17 cellular contexts compared by ENCODE assay signal in the genomic region with DNA sequence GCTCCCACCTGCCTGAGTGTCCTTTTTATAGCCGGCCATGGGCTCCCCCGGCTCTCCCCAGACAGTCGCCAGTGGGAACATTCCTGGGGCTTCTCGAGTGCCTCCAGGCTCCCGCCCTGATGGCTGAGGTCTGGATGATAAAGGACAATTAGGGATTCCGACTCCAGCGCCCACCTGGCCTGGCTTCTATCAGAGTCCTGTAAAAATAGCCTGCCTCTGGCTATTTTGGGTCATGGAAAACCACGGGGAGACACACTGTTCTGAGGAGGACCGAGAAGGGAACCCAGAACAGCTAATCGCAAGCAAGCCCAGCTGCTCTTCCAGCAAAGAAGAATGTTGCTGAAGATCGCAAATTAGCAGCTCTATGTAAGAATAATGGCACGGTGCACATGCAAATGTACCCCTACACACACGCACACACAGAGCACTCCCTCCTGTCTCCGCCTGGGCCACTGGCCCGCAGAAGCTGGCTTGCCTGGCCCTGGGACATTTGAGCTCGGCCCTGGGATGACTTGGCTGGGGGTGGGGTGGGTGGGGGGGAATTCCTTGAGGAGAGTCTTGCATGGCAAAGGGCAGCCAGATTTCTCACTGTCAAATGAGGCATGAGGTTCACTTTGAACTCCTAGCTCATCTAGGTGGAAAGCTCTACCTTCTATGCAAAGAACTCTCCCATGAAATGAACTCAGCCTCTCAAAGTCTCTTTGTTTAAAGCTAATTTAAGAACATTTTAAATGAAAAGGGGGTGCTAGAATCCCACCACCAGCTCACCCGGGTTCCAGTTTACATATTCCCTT. TPM values are rescaled to one million over a fixed set of nuclear protein-coding genes. Genes with fewer than 3 reads are reported as not detected.
DNase-seq lines count a peak whose midpoint lies in the region; ATAC-seq, FAIRE-seq and TF ChIP-seq lines count a peak whose summit lies in the region.
"Had no signal": no experiment of that assay in that cellular context is flagged by ENCODE, and none has a peak within 500 bp of the region (broad histone marks: within the 10 kb centered on the region; RNA-seq: fewer than 3 reads in every experiment).

No MANE protein-coding gene starts in this region.

- no peak overlapping the region for H3K27ac Mint-ChIP-seq in activated T-cell treated with anti-CD3 and anti-CD28 coated beads, Interleukin-2, amount 50 U/mL, for 72 hours
- no peak overlapping the region for H3K27ac Mint-ChIP-seq in activated CD4-positive, alpha-beta T cell treated with anti-CD3 and anti-CD28 coated beads for 36 hours
- H3K27ac Mint-ChIP-seq: activated CD8-positive, alpha-beta T cell treated with anti-CD3 and anti-CD28 coated beads, Interleukin-2, amount 10 ng/mL, durations not matched to agents 7 days and 5 days had no signal

- no peak for TF ChIP-seq POLR2A in GM12891 (IDR thresholded peaks at IDR 0.05; ENCODE audit: low read depth, low read length)

- DNase-seq in GM12891 (ENCODE audit: insufficient read length, low spot score) (no peak), NCI-H146 treated with DMSO at 0.1 percent for 48 hours (lab: John Stamatoyannopoulos, UW; ENCODE audit: unreplicated experiment) (peak; percentile 32), cardiac septum (ENCODE audit: low spot score) (peak; percentile 27), posterior vena cava (ENCODE audit: low spot score) (peak; percentile 59), iPS-NIHi7 (ENCODE audit: extremely low spot score) (no peak), NCI-H446 treated with DMSO at 0.1 percent for 48 hours (lab: John Stamatoyannopoulos, UW) (no peak)
- no peak for DNase-seq in activated T-cell treated with anti-CD3 and anti-CD28 coated beads, Interleukin-2, amount 50 U/mL, for 72 hours
- DNase-seq in activated CD4-positive, alpha-beta T cell treated with anti-CD3 and anti-CD28 coated beads for 36 hours: no peak
- DNase-seq: activated CD8-positive, alpha-beta T cell treated with anti-CD3 and anti-CD28 coated beads, Interleukin-2, amount 10 ng/mL, durations not matched to agents 7 days and 5 days; colonic mucosa; DND-41; MV-4-11 had no signal

- peaks cover 17% of the 10 kb centered on the region for H3K4me1 Mint-ChIP-seq in activated T-cell treated with anti-CD3 and anti-CD28 coated beads, Interleukin-2, amount 50 U/mL, for 72 hours (ENCODE audit: low read depth)
- peaks cover 9% of the 10 kb centered on the region for H3K4me1 Mint-ChIP-seq in activated CD4-positive, alpha-beta T cell treated with anti-CD3 and anti-CD28 coated beads for 36 hours

- POLR2A ChIA-PET in activated CD4-positive, alpha-beta T cell treated with anti-CD3 and anti-CD28 coated beads for 36 hours (lab: Charles Lee): interaction anchor here (1.1 kb wide), 1 partner anchor 72 kb away, joined by 3 read pairs; no protein-coding TSS in a partner anchor

- no peaks in the 10 kb centered on the region for H3K9me3 Mint-ChIP-seq in activated T-cell treated with anti-CD3 and anti-CD28 coated beads, Interleukin-2, amount 50 U/mL, for 72 hours
- H3K9me3 Mint-ChIP-seq in activated CD4-positive, alpha-beta T cell treated with anti-CD3 and anti-CD28 coated beads for 36 hours (ENCODE audit: low read depth): no peaks in the 10 kb centered on the region
- H3K9me3 Mint-ChIP-seq: activated naive CD4-positive, alpha-beta T cell treated with anti-CD3 and anti-CD28 coated beads, Interleukin-2, amount 50 U/mL, for 72 hours; neural crest cell had no signal

- H3K27me3 Mint-ChIP-seq in activated T-cell treated with anti-CD3 and anti-CD28 coated beads, Interleukin-2, amount 50 U/mL, for 72 hours (ENCODE audit: low read depth): no peaks in the 10 kb centered on the region
- H3K27me3 Mint-ChIP-seq in activated CD4-positive, alpha-beta T cell treated with anti-CD3 and anti-CD28 coated beads for 36 hours: no peaks in the 10 kb centered on the region

- no peak overlapping the region for H3K4me3 Mint-ChIP-seq in activated T-cell treated with anti-CD3 and anti-CD28 coated beads, Interleukin-2, amount 50 U/mL, for 72 hours
- no peak overlapping the region for H3K4me3 Mint-ChIP-seq in activated CD4-positive, alpha-beta T cell treated with anti-CD3 and anti-CD28 coated beads for 36 hours
- H3K4me3 Mint-ChIP-seq: activated CD8-positive, alpha-beta T cell treated with anti-CD3 and anti-CD28 coated beads, Interleukin-2, amount 10 ng/mL, durations not matched to agents 7 days and 5 days; neural crest cell had no signal

- peak; percentile 91 for FAIRE-seq in GM12891 (lab: Jason Lieb, UNC)
- FAIRE-seq: islet of Langerhans had no signal

- intact Hi-C loops in cardiac septum (cut with DNase I) (loop anchor here (1.0 to 2.0 kb wide), 2 partner anchors 29 to 77 kb away; no protein-coding TSS in a partner anchor), posterior vena cava (cut with DNase I) (loop anchor here in 1 of 2 donors (10.0 kb wide), 1 partner anchor 65 kb away; no protein-coding TSS in a partner anchor)
- intact Hi-C loops in activated CD4-positive, alpha-beta T cell treated with anti-CD3 and anti-CD28 coated beads for 36 hours (cut with DNase I, micrococcal nuclease): no loop called here

- CTCF ChIA-PET in activated CD4-positive, alpha-beta T cell treated with anti-CD3 and anti-CD28 coated beads for 36 hours (lab: Charles Lee): interaction anchor here (0.6 to 0.9 kb wide), 2 partner anchors 24 to 501 kb away, joined by 3 read pairs; no protein-coding TSS in a partner anchor

- no peak for ATAC-seq in activated T-cell treated with anti-CD3 and anti-CD28 coated beads, Interleukin-2, amount 50 U/mL, for 72 hours (replicated peaks in 1 of 2)
- ATAC-seq in activated CD4-positive, alpha-beta T cell treated with anti-CD3 and anti-CD28 coated beads for 36 hours: no peak
- ATAC-seq: activated CD8-positive, alpha-beta T cell treated with anti-CD3 and anti-CD28 coated beads, Interleukin-2, amount 10 ng/mL, durations not matched to agents 7 days and 5 days; activated naive CD4-positive, alpha-beta T cell treated with anti-CD3 and anti-CD28 coated beads, Interleukin-2, amount 50 U/mL, for 72 hours had no signal

- no peaks in the 10 kb centered on the region for H3K36me3 Mint-ChIP-seq in activated T-cell treated with anti-CD3 and anti-CD28 coated beads, Interleukin-2, amount 50 U/mL, for 72 hours (ENCODE audit: insufficient read depth in 2 of 2)
- H3K36me3 Mint-ChIP-seq in activated CD4-positive, alpha-beta T cell treated with anti-CD3 and anti-CD28 coated beads for 36 hours (ENCODE audit: low read depth): no peaks in the 10 kb centered on the region
- H3K36me3 Mint-ChIP-seq: activated naive CD4-positive, alpha-beta T cell treated with anti-CD3 and anti-CD28 coated beads, Interleukin-2, amount 50 U/mL, for 72 hours had no signal

TF ChIP-seq in GM12891, 5 proteins besides CTCF, POLR2A, EP300 and RAD21:
- TF ChIP-seq POU2F2 (IDR thresholded peaks at IDR 0.05; ENCODE audit: low read depth, low read length): peak; percentile 95
- no peak for TF ChIP-seq TAF1 (IDR thresholded peaks at IDR 0.05; ENCODE audit: low read depth, low read length)
TF ChIP-seq in GM12891: peak in this region for 1.

RNA-seq across cellular contexts. Expression of gene CTCFL, which starts 55.3 kb away (rescaled TPM):
- polyA plus RNA-seq in GM12891 (2012; ENCODE audit: low read depth, missing spikeins): 0.12 TPM
- total RNA-seq in cardiac septum (not detected), posterior vena cava (not detected)
- total RNA-seq in activated T-cell treated with anti-CD3 and anti-CD28 coated beads, Interleukin-2, amount 50 U/mL, for 72 hours: not detected
- not detected for total RNA-seq in activated CD4-positive, alpha-beta T cell treated with anti-CD3 and anti-CD28 coated beads for 36 hours
- total RNA-seq: activated CD8-positive, alpha-beta T cell treated with anti-CD3 and anti-CD28 coated beads, Interleukin-2, amount 10 ng/mL, durations not matched to agents 7 days and 5 days; activated naive CD4-positive, alpha-beta T cell treated with anti-CD3 and anti-CD28 coated beads, Interleukin-2, amount 50 U/mL, for 72 hours; NCI-H460; RPMI7951 had no signal

Comparison
In these comparisons a context has a peak if more than half of its experiments do, and no peak if none do; other contexts are left out.
1. DNase-seq: peak in NCI-H146 treated with DMSO at 0.1 percent for 48 hours (single experiment), cardiac septum (single experiment) and posterior vena cava (single experiment); none in GM12891 (single experiment), activated T-cell treated with anti-CD3 and anti-CD28 coated beads, Interleukin-2, amount 50 U/mL, for 72 hours (0 of 2), iPS-NIHi7 (single experiment), NCI-H446 treated with DMSO at 0.1 percent for 48 hours (single experiment) and activated CD4-positive, alpha-beta T cell treated with anti-CD3 and anti-CD28 coated beads for 36 hours (single experiment).